ENCODE assay signal across 21 cellular contexts in the genomic region with DNA sequence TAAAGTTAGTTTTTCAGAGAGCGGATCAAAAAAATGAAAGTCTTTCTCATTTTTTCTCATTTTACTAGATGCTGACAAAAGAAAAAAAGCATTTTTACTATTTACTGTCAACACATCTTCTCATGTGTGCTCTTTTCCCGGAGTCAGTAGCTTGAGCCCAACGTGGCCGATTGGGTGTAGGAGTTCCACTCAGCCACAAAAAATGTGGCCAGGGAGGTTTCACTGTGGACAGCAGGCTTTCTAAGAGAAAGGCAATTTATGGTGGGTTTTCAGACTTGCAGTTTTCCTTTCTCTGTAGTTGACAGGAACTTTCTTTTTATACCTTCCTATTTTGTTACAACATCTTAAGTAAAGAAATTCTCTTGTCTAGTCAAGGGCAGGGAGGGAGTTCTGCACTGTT.
"Had no signal": no experiment of that assay in that cellular context is flagged by ENCODE, and none has a peak within 500 bp of the region (broad histone marks: within the 10 kb centered on the region; RNA-seq: fewer than 3 reads in every experiment).

No MANE protein-coding gene starts in this region.

- H3K4me1 Mint-ChIP-seq: naive thymus-derived CD4-positive, alpha-beta T cell; stimulated activated naive B cell treated with anti-CD40 and anti-IgM and Interleukin-4, amounts not matched to agents 10 μg/mL and 1 μg/mL and 100 μg/mL, for 72 hours; stimulated activated naive CD8-positive, alpha-beta T cell treated with anti-CD3 and anti-CD28 coated beads, Interleukin-15, amount 100 ng/mL, for 72 hours had no signal

- H3K79me2 ChIP-seq: hepatocyte had no signal

- ATAC-seq: foreskin keratinocyte; left colon; naive thymus-derived CD4-positive, alpha-beta T cell; stimulated activated naive B cell treated with anti-CD40 and anti-IgM and Interleukin-4, amounts not matched to agents 10 μg/mL and 1 μg/mL and 100 μg/mL, for 72 hours; stimulated activated naive CD8-positive, alpha-beta T cell treated with anti-CD3 and anti-CD28 coated beads, Interleukin-15, amount 100 ng/mL, for 72 hours had no signal

- FAIRE-seq: endometrium had no signal

- H3K4me3 Mint-ChIP-seq: naive thymus-derived CD4-positive, alpha-beta T cell; stimulated activated naive B cell treated with anti-CD40 and anti-IgM and Interleukin-4, amounts not matched to agents 10 μg/mL and 1 μg/mL and 100 μg/mL, for 72 hours; stimulated activated naive CD8-positive, alpha-beta T cell treated with anti-CD3 and anti-CD28 coated beads, Interleukin-15, amount 100 ng/mL, for 72 hours had no signal

- H3K4me1 ChIP-seq: foreskin keratinocyte, testis, tibial nerve had no signal

- H2AFZ ChIP-seq: hepatocyte had no signal

- H3K27me3 ChIP-seq: dorsolateral prefrontal cortex, esophagus squamous epithelium, foreskin keratinocyte, hepatocyte, neutrophil, testis, tibial nerve had no signal

- DNase-seq: caudate nucleus; cortex of kidney; dorsolateral prefrontal cortex; effector CD8-positive, alpha-beta T cell; esophagus squamous epithelium; head of caudate nucleus; left colon; mesendoderm; naive thymus-derived CD4-positive, alpha-beta T cell; stimulated activated CD4-positive, alpha-beta T cell treated with anti-CD3 and anti-CD28 coated beads, Interleukin-2, amount 100 ng/mL, for 24 hours; stimulated activated CD4-positive, alpha-beta T cell treated with anti-CD3 and anti-CD28 coated beads, Interleukin-4, amount 100 ng/mL, for 4 hours; stimulated activated naive B cell treated with anti-CD40 and anti-IgM and Interleukin-4, amounts not matched to agents 10 μg/mL and 1 μg/mL and 100 μg/mL, for 72 hours; stimulated activated naive CD8-positive, alpha-beta T cell treated with anti-CD3 and anti-CD28 coated beads, Interleukin-15, amount 100 ng/mL, for 72 hours; testis had no signal

- H3K4me2 ChIP-seq: hepatocyte had no signal

- H3K27ac Mint-ChIP-seq: naive thymus-derived CD4-positive, alpha-beta T cell; stimulated activated naive B cell treated with anti-CD40 and anti-IgM and Interleukin-4, amounts not matched to agents 10 μg/mL and 1 μg/mL and 100 μg/mL, for 72 hours; stimulated activated naive CD8-positive, alpha-beta T cell treated with anti-CD3 and anti-CD28 coated beads, Interleukin-15, amount 100 ng/mL, for 72 hours had no signal

- H3K4me3 ChIP-seq: dorsolateral prefrontal cortex, esophagus squamous epithelium, hepatocyte, lung, testis, tibial nerve had no signal

- H3K27ac ChIP-seq: dorsolateral prefrontal cortex, epithelial cell of prostate, esophagus squamous epithelium, foreskin keratinocyte, hepatocyte, neutrophil, testis, tibial nerve had no signal

- H3K27me3 Mint-ChIP-seq: naive thymus-derived CD4-positive, alpha-beta T cell; stimulated activated naive B cell treated with anti-CD40 and anti-IgM and Interleukin-4, amounts not matched to agents 10 μg/mL and 1 μg/mL and 100 μg/mL, for 72 hours; stimulated activated naive CD8-positive, alpha-beta T cell treated with anti-CD3 and anti-CD28 coated beads, Interleukin-15, amount 100 ng/mL, for 72 hours had no signal

- H3K9me3 ChIP-seq: esophagus squamous epithelium, neutrophil, testis, tibial nerve had no signal

- H3K9me3 Mint-ChIP-seq: stimulated activated naive CD8-positive, alpha-beta T cell treated with anti-CD3 and anti-CD28 coated beads, Interleukin-15, amount 100 ng/mL, for 72 hours had no signal
